In the genomic region with DNA sequence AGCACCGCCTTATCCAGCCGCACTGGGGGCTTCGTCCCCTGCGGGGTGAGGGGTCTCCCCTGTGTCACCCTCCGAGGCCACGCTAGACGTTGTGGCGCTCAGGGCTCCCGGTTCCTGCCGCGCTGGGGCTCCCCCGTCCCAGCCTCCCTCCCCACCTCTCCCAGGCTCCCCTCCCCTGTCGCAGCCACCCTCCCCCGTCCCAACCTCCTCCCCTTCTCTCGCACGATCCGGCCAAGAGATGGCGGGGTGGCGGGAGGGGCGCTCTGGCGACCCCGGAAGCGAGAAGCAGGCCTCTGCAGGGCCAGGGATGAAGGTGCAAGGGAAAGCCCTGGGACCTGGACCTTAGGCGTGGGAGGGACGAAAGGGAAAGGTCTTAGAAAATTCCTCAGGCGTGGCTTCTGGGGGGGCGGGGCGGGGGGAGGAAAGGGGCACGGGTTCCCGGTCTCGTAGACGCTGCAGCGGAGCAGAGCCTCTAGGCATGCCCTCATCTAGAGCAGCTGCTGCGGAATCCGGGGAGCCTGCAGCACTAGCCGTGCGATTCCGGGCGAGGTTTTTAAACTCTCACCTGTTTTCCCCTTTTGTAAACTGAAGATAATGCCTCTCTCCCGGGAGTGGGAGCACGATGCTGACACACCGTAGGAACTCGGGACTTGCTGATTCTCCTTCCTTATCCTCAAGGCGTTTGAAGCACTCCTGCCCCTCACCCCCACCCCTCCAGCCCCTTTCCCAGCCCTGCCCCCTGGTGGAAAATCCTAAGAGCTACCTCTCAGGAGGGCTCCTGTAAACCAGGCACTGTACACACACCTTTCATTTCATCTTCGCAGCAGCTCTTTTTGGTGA, we compare ENCODE assay signal across 8 cellular contexts. TPM values are rescaled to one million over a fixed set of nuclear protein-coding genes. Genes with fewer than 3 reads are reported as not detected.
DNase-seq lines count a peak whose midpoint lies in the region; ATAC-seq and TF ChIP-seq lines count a peak whose summit lies in the region.

No MANE protein-coding gene starts in this region.

- TF ChIP-seq EP300 in upper lobe of left lung (IDR thresholded peaks at IDR 0.05), result no peak

- peak; percentile 37 for TF ChIP-seq CTCF in GM12865 (IDR thresholded peaks at IDR 0.05; ENCODE audit: insufficient read depth, low read depth, low read length, missing control alignments)
- TF ChIP-seq CTCF in upper lobe of left lung (IDR thresholded peaks at IDR 0.05), result peak in 5 of 6 experiments; percentile 14 to 51 (median 26)

- POLR2A ChIA-PET in activated CD4-positive, alpha-beta memory T cell treated with anti-CD3 and anti-CD28 coated beads for 36 hours (lab: Charles Lee), result no interaction called here

- H3K4me3 Mint-ChIP-seq in activated CD4-positive, alpha-beta memory T cell treated with anti-CD3 and anti-CD28 coated beads for 36 hours, result peak overlapping the region; percentile 71
- H3K4me3 Mint-ChIP-seq in naive B cell, result peak overlapping the region; percentile 73 to 90 (median 83)

- H3K27ac Mint-ChIP-seq in activated CD4-positive, alpha-beta memory T cell treated with anti-CD3 and anti-CD28 coated beads for 36 hours, result no peak overlapping the region
- no peak overlapping the region for H3K27ac Mint-ChIP-seq in naive B cell

- peak; percentile 65 to 67 for ATAC-seq in naive B cell (ENCODE audit: low read depth in 2 of 2)
- peak; percentile 71 for ATAC-seq in upper lobe of left lung (ENCODE audit: low FRiP score in 2 of 2)
- no peak for ATAC-seq in HG03135 (IDR thresholded peaks at IDR 0.05; ENCODE audit: unreplicated experiment)

- H3K36me3 ChIP-seq in upper lobe of left lung, result no peaks in the 10 kb centered on the region

- peak in 1 of 4 donors; percentile 23 for TF ChIP-seq POLR2A in upper lobe of left lung (IDR thresholded peaks at IDR 0.05)

- H3K4me1 ChIP-seq in upper lobe of left lung, result peaks cover 29 to 44% (median 36%) of the 10 kb centered on the region in 4 donors

- H3K27me3 Mint-ChIP-seq in activated CD4-positive, alpha-beta memory T cell treated with anti-CD3 and anti-CD28 coated beads for 36 hours, result peaks cover 39% of the 10 kb centered on the region
- H3K27me3 Mint-ChIP-seq in naive B cell, result peaks cover 66 to 82% (median 79%) of the 10 kb centered on the region in 3 donors

- no peaks in the 10 kb centered on the region for H3K9me3 Mint-ChIP-seq in activated CD4-positive, alpha-beta memory T cell treated with anti-CD3 and anti-CD28 coated beads for 36 hours
- peaks cover 0 to 3% (median 0%) of the 10 kb centered on the region in 7 donors for H3K9me3 Mint-ChIP-seq in naive B cell

- WGBS in upper lobe of left lung, 2 donors, result 2 to 6% methylated on average over 10 to 40 of the region's 45 CpGs

- H3K9me3 ChIP-seq in upper lobe of left lung, result no peaks in the 10 kb centered on the region

- H3K27me3 ChIP-seq in upper lobe of left lung, result no peaks in the 10 kb centered on the region

- peaks cover 15% of the 10 kb centered on the region for H3K4me1 Mint-ChIP-seq in activated CD4-positive, alpha-beta memory T cell treated with anti-CD3 and anti-CD28 coated beads for 36 hours (ENCODE audit: low read depth)
- peaks cover 18 to 33% (median 24%) of the 10 kb centered on the region in 3 donors for H3K4me1 Mint-ChIP-seq in naive B cell

- CTCF ChIA-PET in activated CD4-positive, alpha-beta memory T cell treated with anti-CD3 and anti-CD28 coated beads for 36 hours (lab: Charles Lee), result interaction anchor here (0.6 to 7.3 kb wide), 12 partner anchors 12 to 949 kb away, joined by 3 to 79 read pairs (median 5); a partner anchor contains a TSS

- H3K36me3 Mint-ChIP-seq in activated CD4-positive, alpha-beta memory T cell treated with anti-CD3 and anti-CD28 coated beads for 36 hours, result no peaks in the 10 kb centered on the region
- no peaks in the 10 kb centered on the region for H3K36me3 Mint-ChIP-seq in naive B cell

- peak overlapping the region; percentile 38 for H3K4me3 ChIP-seq in GM12865 (ENCODE audit: low read depth, low read length)
- H3K4me3 ChIP-seq in upper lobe of left lung, result peak overlapping the region; percentile 45 to 63 (median 58)

- DNase-seq in GM12865 (ENCODE audit: low read depth), result peak; percentile 15
- DNase-seq in HCEC 1CT, result peak; percentile 44
- peak; percentile 75 for DNase-seq in NCI-H146 treated with DMSO at 0.1 percent for 48 hours (lab: John Stamatoyannopoulos, UW; ENCODE audit: unreplicated experiment)
- DNase-seq in activated CD4-positive, alpha-beta memory T cell treated with anti-CD3 and anti-CD28 coated beads for 36 hours, result peak; percentile 61
- no peak for DNase-seq in epithelial cell of prostate (ENCODE audit: low read depth, low spot score)
- DNase-seq in naive B cell, result peak; percentile 34
- peak; percentile 60 to 85 for DNase-seq in upper lobe of left lung

- H3K27ac ChIP-seq in epithelial cell of prostate, result peak overlapping the region; percentile 73
- H3K27ac ChIP-seq in upper lobe of left lung, result peak overlapping the region; percentile 72 to 92 (median 84)

- intact Hi-C loops in activated CD4-positive, alpha-beta memory T cell treated with anti-CD3 and anti-CD28 coated beads for 36 hours (cut with micrococcal nuclease), result loop anchor here (1.0 kb wide), 1 partner anchor 21 kb away; no protein-coding TSS in a partner anchor

RNA-seq across cellular contexts. Expression of a gene that starts 14.4 kb away (rescaled TPM):
- not detected for total RNA-seq in activated CD4-positive, alpha-beta memory T cell treated with anti-CD3 and anti-CD28 coated beads for 36 hours
- not detected for polyA plus RNA-seq in naive B cell (ENCODE audit: low read depth in 6 of 6)
- 1 to 10 TPM; 1.5 to 7.5 (median 4.9) TPM for total RNA-seq in upper lobe of left lung

RNA-seq across cellular contexts. Expression of a gene that starts 37.1 kb away (rescaled TPM):
- total RNA-seq in activated CD4-positive, alpha-beta memory T cell treated with anti-CD3 and anti-CD28 coated beads for 36 hours, result not detected
- not detected for polyA plus RNA-seq in naive B cell (ENCODE audit: low read depth in 6 of 6)
- total RNA-seq in upper lobe of left lung, result under 1 TPM in 1 of 6 donors, not detected in 5; 0.89 TPM

RNA-seq across cellular contexts. Expression of a gene that starts 38.5 kb away (rescaled TPM):
- total RNA-seq in activated CD4-positive, alpha-beta memory T cell treated with anti-CD3 and anti-CD28 coated beads for 36 hours, result not detected
- under 1 TPM in 3 of 6 donors, not detected in 3; 0.18 to 0.64 (median 0.20) TPM for polyA plus RNA-seq in naive B cell (ENCODE audit: low read depth in 6 of 6)
- under 1 TPM in 3 of 6 donors, not detected in 3; 0.15 to 0.59 (median 0.20) TPM for total RNA-seq in upper lobe of left lung
